Comparison of ENCODE assay signal across 29 cellular contexts in the genomic region with DNA sequence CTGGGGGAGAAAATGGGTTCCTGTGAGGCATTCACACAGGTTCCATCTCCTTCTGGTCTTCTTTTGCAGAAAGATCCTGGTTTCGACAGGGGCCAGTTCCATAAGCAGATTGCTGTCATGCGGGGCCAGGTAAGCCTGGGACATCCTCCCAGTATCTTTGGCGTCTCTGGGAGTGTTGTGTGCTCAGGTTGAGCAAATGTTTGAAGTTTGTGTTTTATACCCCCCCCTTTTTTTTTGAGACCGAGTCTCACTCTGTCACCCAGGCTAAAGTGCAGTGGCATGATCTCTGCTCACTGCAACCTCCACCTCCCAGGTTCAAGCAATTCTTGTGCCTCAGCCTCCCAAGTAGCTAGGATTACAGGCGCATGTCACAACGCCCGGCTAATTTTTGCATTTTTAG.
"Had no signal": no experiment of that assay in that cellular context is flagged by ENCODE, and none has a peak within 500 bp of the region (broad histone marks: within the 10 kb centered on the region; RNA-seq: fewer than 3 reads in every experiment).

No MANE protein-coding gene starts in this region.

- H3K4me3 ChIP-seq: stomach, suprapubic skin, testis, thoracic aorta, thyroid gland, tibial artery, tibial nerve, transverse colon, upper lobe of left lung, upper lobe of right lung, uterus, vagina had no signal

- H3K4me1 ChIP-seq: suprapubic skin, testis, tibial artery, tibial nerve, upper lobe of left lung, upper lobe of right lung, uterus, vagina had no signal

- H3K27ac Mint-ChIP-seq: stimulated activated effector memory CD8-positive, alpha-beta T cell treated with anti-CD3 and anti-CD28 coated beads, Interleukin-12 subunit alpha, Interleukin-12 subunit beta, amount 100 ng/mL, for 72 hours; stimulated activated naive B cell treated with anti-CD40 and anti-IgM and Interleukin-4, amounts not matched to agents 10 μg/mL and 1 μg/mL and 100 μg/mL, for 72 hours; stimulated activated naive CD8-positive, alpha-beta T cell treated with anti-CD3 and anti-CD28 coated beads, Interleukin-15, amount 100 ng/mL, for 72 hours; stimulated activated naive CD8-positive, alpha-beta T cell treated with anti-CD3 and anti-CD28 coated beads, Interleukin-15, Interleukin-2, amounts not matched to agents 100 ng/mL and 50 ng/mL, for 24 hours; type B pancreatic cell had no signal

- H3K27ac ChIP-seq: stomach, suprapubic skin, testis, thoracic aorta, thyroid gland, tibial artery, tibial nerve, transverse colon, upper lobe of left lung, upper lobe of right lung, uterus, vagina had no signal

- H3K9me3 ChIP-seq: stomach, suprapubic skin, testis, thoracic aorta, thyroid gland, tibial artery, tibial nerve, transverse colon, upper lobe of left lung, upper lobe of right lung, uterus, vagina had no signal

- H3K4me1 Mint-ChIP-seq: stimulated activated effector memory CD8-positive, alpha-beta T cell treated with anti-CD3 and anti-CD28 coated beads, Interleukin-12 subunit alpha, Interleukin-12 subunit beta, amount 100 ng/mL, for 72 hours; stimulated activated naive CD8-positive, alpha-beta T cell treated with anti-CD3 and anti-CD28 coated beads, Interleukin-15, amount 100 ng/mL, for 72 hours had no signal

- FAIRE-seq: urothelium cell line had no signal

- H3K9me3 Mint-ChIP-seq: stimulated activated effector memory CD8-positive, alpha-beta T cell treated with anti-CD3 and anti-CD28 coated beads, Interleukin-12 subunit alpha, Interleukin-12 subunit beta, amount 100 ng/mL, for 72 hours; stimulated activated memory B cell treated with anti-CD40 and anti-IgM and Interleukin-4, amounts not matched to agents 10 μg/mL and 1 μg/mL and 100 μg/mL, for 72 hours; stimulated activated naive B cell treated with anti-CD40 and anti-IgM and Interleukin-4, amounts not matched to agents 10 μg/mL and 1 μg/mL and 100 μg/mL, for 72 hours; stimulated activated naive CD8-positive, alpha-beta T cell treated with anti-CD3 and anti-CD28 coated beads, Interleukin-15, amount 100 ng/mL, for 72 hours; stimulated activated naive CD8-positive, alpha-beta T cell treated with anti-CD3 and anti-CD28 coated beads, Interleukin-15, Interleukin-2, amounts not matched to agents 100 ng/mL and 50 ng/mL, for 24 hours; type B pancreatic cell had no signal

- H3K27me3 Mint-ChIP-seq: stimulated activated memory B cell treated with anti-CD40 and anti-IgM and Interleukin-4, amounts not matched to agents 10 μg/mL and 1 μg/mL and 100 μg/mL, for 72 hours; stimulated activated naive B cell treated with anti-CD40 and anti-IgM and Interleukin-4, amounts not matched to agents 10 μg/mL and 1 μg/mL and 100 μg/mL, for 72 hours; stimulated activated naive CD8-positive, alpha-beta T cell treated with anti-CD3 and anti-CD28 coated beads, Interleukin-15, amount 100 ng/mL, for 72 hours; stimulated activated naive CD8-positive, alpha-beta T cell treated with anti-CD3 and anti-CD28 coated beads, Interleukin-15, Interleukin-2, amounts not matched to agents 100 ng/mL and 50 ng/mL, for 24 hours; type B pancreatic cell had no signal

- H3K36me3 ChIP-seq: uterus had no signal

- H3K27me3 ChIP-seq: stomach, suprapubic skin, testis, thyroid gland, tibial artery, tibial nerve, transverse colon, upper lobe of left lung, upper lobe of right lung, uterus, vagina had no signal

- ATAC-seq: stimulated activated effector memory CD8-positive, alpha-beta T cell treated with anti-CD3 and anti-CD28 coated beads, Interleukin-12 subunit alpha, Interleukin-12 subunit beta, amount 100 ng/mL, for 72 hours; stimulated activated memory B cell treated with anti-CD40 and anti-IgM and Interleukin-4, amounts not matched to agents 10 μg/mL and 1 μg/mL and 100 μg/mL, for 72 hours; stimulated activated naive B cell treated with anti-CD40 and anti-IgM and Interleukin-4, amounts not matched to agents 10 μg/mL and 1 μg/mL and 100 μg/mL, for 72 hours; stimulated activated naive CD8-positive, alpha-beta T cell treated with anti-CD3 and anti-CD28 coated beads, Interleukin-15, amount 100 ng/mL, for 72 hours; stimulated activated naive CD8-positive, alpha-beta T cell treated with anti-CD3 and anti-CD28 coated beads, Interleukin-15, Interleukin-2, amounts not matched to agents 100 U/mL and 50 U/mL, for 24 hours; upper lobe of right lung had no signal

- H3K4me3 Mint-ChIP-seq: stimulated activated effector memory CD8-positive, alpha-beta T cell treated with anti-CD3 and anti-CD28 coated beads, Interleukin-12 subunit alpha, Interleukin-12 subunit beta, amount 100 ng/mL, for 72 hours; stimulated activated memory B cell treated with anti-CD40 and anti-IgM and Interleukin-4, amounts not matched to agents 10 μg/mL and 1 μg/mL and 100 μg/mL, for 72 hours; stimulated activated naive B cell treated with anti-CD40 and anti-IgM and Interleukin-4, amounts not matched to agents 10 μg/mL and 1 μg/mL and 100 μg/mL, for 72 hours; stimulated activated naive CD8-positive, alpha-beta T cell treated with anti-CD3 and anti-CD28 coated beads, Interleukin-15, amount 100 ng/mL, for 72 hours; stimulated activated naive CD8-positive, alpha-beta T cell treated with anti-CD3 and anti-CD28 coated beads, Interleukin-15, Interleukin-2, amounts not matched to agents 100 ng/mL and 50 ng/mL, for 24 hours; type B pancreatic cell had no signal

- DNase-seq: stimulated activated CD4-positive, alpha-beta T cell treated with anti-CD3 and anti-CD28 coated beads, Interleukin-2, amount 100 ng/mL, for 48 hours; stimulated activated CD4-positive, alpha-beta T cell treated with anti-CD3 and anti-CD28 coated beads, Interleukin-4, amount 100 ng/mL, for 1 hour; stimulated activated CD4-positive, alpha-beta T cell treated with anti-CD3 and anti-CD28 coated beads, Interleukin-4, amount 100 ng/mL, for 24 hours; stimulated activated CD4-positive, alpha-beta T cell treated with anti-CD3 and anti-CD28 coated beads, Interleukin-4, amount 100 ng/mL, for 4 hours; stimulated activated CD8-positive, alpha-beta memory T cell treated with anti-CD3 and anti-CD28 coated beads, Interleukin-4, amount 100 ng/mL, for 48 hours; stimulated activated naive B cell treated with anti-CD40 and anti-IgM and Interleukin-4, amounts not matched to agents 10 μg/mL and 1 μg/mL and 100 μg/mL, for 72 hours; stimulated activated naive CD4-positive, alpha-beta T cell; stimulated activated naive CD4-positive, alpha-beta T cell treated with Interleukin-2 at 50 U/mL for 16 hours; stimulated activated naive CD8-positive, alpha-beta T cell treated with anti-CD3 and anti-CD28 coated beads, Interleukin-15, amount 100 ng/mL, for 72 hours; stimulated activated naive CD8-positive, alpha-beta T cell treated with anti-CD3 and anti-CD28 coated beads, Interleukin-15, Interleukin-2, amounts not matched to agents 100 U/mL and 50 U/mL, for 24 hours; stomach; substantia nigra; testis; thyroid gland; tibial artery; transverse colon; trophoblast cell; upper lobe of right lung; uterus had no signal
